ENCODE assay signal across 8 cellular contexts in genomic region chr16:11560701-11561439, GRCh38. TPM values are rescaled to one million over a fixed set of nuclear protein-coding genes. Genes with fewer than 3 reads are reported as not detected.
DNase-seq lines count a peak whose midpoint lies in the region; ATAC-seq and TF ChIP-seq lines count a peak whose summit lies in the region.

No MANE protein-coding gene starts in this region.

- peak; percentile 38 for ATAC-seq in HG02610 (IDR thresholded peaks at IDR 0.05; ENCODE audit: unreplicated experiment)
- no peak for ATAC-seq in GM21528 (IDR thresholded peaks at IDR 0.05; ENCODE audit: low FRiP score, unreplicated experiment)
- no peak for ATAC-seq in HG03469 (IDR thresholded peaks at IDR 0.05; ENCODE audit: unreplicated experiment)

- peaks cover 14% of the 10 kb centered on the region for H3K36me3 Mint-ChIP-seq in glutamatergic neuron (ENCODE audit: unreplicated experiment)

- peaks cover 16% of the 10 kb centered on the region for H3K4me1 Mint-ChIP-seq in glutamatergic neuron (ENCODE audit: low read depth, unreplicated experiment)

- H3K27me3 Mint-ChIP-seq in glutamatergic neuron (ENCODE audit: unreplicated experiment), result peaks cover 3% of the 10 kb centered on the region

- peak; percentile 52 to 58 for DNase-seq in activated T-cell treated with anti-CD3 and anti-CD28 coated beads, Interleukin-2, amount 50 U/mL, for 48 hours
- DNase-seq in glutamatergic neuron, result no peak
- peak; percentile 16 for DNase-seq in stimulated activated CD4-positive, alpha-beta T cell treated with anti-CD3 and anti-CD28 coated beads, Interleukin-2, amount 100 ng/mL, for 4 hours (ENCODE audit: low read depth)
- no peak for DNase-seq in hypothalamus (lab: John Stamatoyannopoulos, UW)
- DNase-seq in hepatic stellate cell (ENCODE audit: low spot score), result no peak

- H3K4me3 Mint-ChIP-seq in glutamatergic neuron (ENCODE audit: unreplicated experiment), result peak overlapping the region; percentile 49

- TF ChIP-seq CTCF in glutamatergic neuron (IDR thresholded peaks at IDR 0.05; ENCODE audit: partially characterized antibody, unreplicated experiment), result no peak

- peaks cover 1% of the 10 kb centered on the region for H3K9me3 Mint-ChIP-seq in glutamatergic neuron (ENCODE audit: unreplicated experiment)

- peak overlapping the region; percentile 35 for H3K27ac Mint-ChIP-seq in glutamatergic neuron (ENCODE audit: unreplicated experiment)

RNA-seq across cellular contexts. Expression of gene LITAF, which starts 25.8 kb away (rescaled TPM):
- total RNA-seq in glutamatergic neuron (ENCODE audit: unreplicated experiment), result 29.2 TPM

Comparison
In these comparisons a context has a peak if more than half of its experiments do, and no peak if none do; other contexts are left out.
1. DNase-seq: peak in activated T-cell treated with anti-CD3 and anti-CD28 coated beads, Interleukin-2, amount 50 U/mL, for 48 hours (2 of 2) and stimulated activated CD4-positive, alpha-beta T cell treated with anti-CD3 and anti-CD28 coated beads, Interleukin-2, amount 100 ng/mL, for 4 hours (single experiment); none in glutamatergic neuron (single experiment), hypothalamus (0 of 51) and hepatic stellate cell (single experiment).